In genomic region chr11:63870351-63871197, GRCh38 we compare ENCODE assay signal across 9 cellular contexts. TPM values are rescaled to one million over a fixed set of nuclear protein-coding genes. Genes with fewer than 3 reads are reported as not detected.
A peak's percentile ranks its signal among the peaks of the same experiment; 100 is the strongest.
DNase-seq lines count a peak whose midpoint lies in the region; ATAC-seq and TF ChIP-seq lines count a peak whose summit lies in the region.
"Had no signal": no experiment of that assay in that cellular context is flagged by ENCODE, and none has a peak within 500 bp of the region (broad histone marks: within the 10 kb centered on the region; RNA-seq: fewer than 3 reads in every experiment).

No MANE protein-coding gene starts in this region.

- H3K27ac Mint-ChIP-seq in T-helper 17 cell, result peak overlapping the region; percentile 92

- H3K4me3 ChIP-seq in GM23248, result no peak overlapping the region
- H3K4me3 ChIP-seq in spleen, result peak overlapping the region in 1 of 8 donors; percentile 45

- H3K9me2 ChIP-seq in GM23248 (ENCODE audit: insufficient read depth), result no peaks in the 10 kb centered on the region

- H3K4me2 ChIP-seq in GM23248 (ENCODE audit: unreplicated experiment), result no peak overlapping the region

- H3K4me1 ChIP-seq in GM23248 (ENCODE audit: insufficient read depth), result peaks cover 34% of the 10 kb centered on the region
- peaks cover 55 to 100% (median 93%) of the 10 kb centered on the region in 6 donors for H3K4me1 ChIP-seq in spleen

- DNase-seq in GM23248 (peak; percentile 36), T-helper 17 cell (no peak), fibroblast of gingiva (ENCODE audit: low read depth) (peak; percentile 30), spleen (no peak), GM13976 (ENCODE audit: low spot score) (no peak)
- DNase-seq: kidney glomerular epithelial cell, NCI-H1694 treated with DMSO at 0.1 percent for 48 hours had no signal

- no peak overlapping the region for H2AFZ ChIP-seq in GM23248

- H4K20me1 ChIP-seq in GM23248 (ENCODE audit: insufficient read depth), result peaks cover 16% of the 10 kb centered on the region

- TF ChIP-seq POLR2A in spleen (IDR thresholded peaks at IDR 0.05), result no peak

- no peak for TF ChIP-seq CTCF in spleen (IDR thresholded peaks at IDR 0.05 in 8 of 11, conservative IDR thresholded peaks at IDR 0.05 in 3 of 11)
- no peak for TF ChIP-seq CTCF in GM13976 (IDR thresholded peaks at IDR 0.05; ENCODE audit: borderline replicate concordance, control extremely low read depth, extremely low read depth, insufficient read depth, missing control alignments)

- in situ Hi-C loops in GM23248 (cut with MboI), result no loop called here
- in situ Hi-C loops in GM13976 (cut with MboI; ENCODE audit: low sequenced_read_pairs, unreplicated experiment), result no loop called here

- peak overlapping the region; percentile 25; the same call in 1 of the 2 replicates for H3K9ac ChIP-seq in GM23248

- H3K9me3 ChIP-seq in GM23248 (ENCODE audit: low read depth), result no peaks in the 10 kb centered on the region
- H3K9me3 ChIP-seq in T-helper 17 cell (ENCODE audit: control insufficient read depth, low read length, poor library complexity, severe bottlenecking), result no peaks in the 10 kb centered on the region
- no peaks in the 10 kb centered on the region for H3K9me3 ChIP-seq in spleen

- intact Hi-C loops in spleen (cut with DNase I; ENCODE audit: low total_unique reads), result no loop called here

- H3K27ac ChIP-seq in GM23248 (peak overlapping the region; percentile 17; the same call in 1 of the 2 replicates), spleen (peak overlapping the region in 6 of 8 donors; percentile 47 to 83 (median 65))

- H3K36me3 ChIP-seq in GM23248 (ENCODE audit: low read depth), result no peaks in the 10 kb centered on the region
- H3K36me3 ChIP-seq in spleen, result peaks cover 0 to 38% (median 2%) of the 10 kb centered on the region in 6 donors

- peaks cover 3% of the 10 kb centered on the region for H3K36me3 Mint-ChIP-seq in T-helper 17 cell (ENCODE audit: low read depth)

- peak overlapping the region; percentile 82 for H3K4me3 Mint-ChIP-seq in T-helper 17 cell

- ATAC-seq in T-helper 17 cell, result no peak
- ATAC-seq in HG03571 (IDR thresholded peaks at IDR 0.05; ENCODE audit: unreplicated experiment), result no peak
- ATAC-seq in HG03159 (IDR thresholded peaks at IDR 0.05; ENCODE audit: unreplicated experiment), result no peak

- peaks cover 87% of the 10 kb centered on the region for H3K79me2 ChIP-seq in GM23248 (ENCODE audit: insufficient read depth)

- peaks cover 59% of the 10 kb centered on the region for H3K4me1 Mint-ChIP-seq in T-helper 17 cell

- H3K27me3 ChIP-seq in GM23248 (replicated peaks; ENCODE audit: insufficient read depth) (no peaks in the 10 kb centered on the region), spleen (replicated peaks in 1 of 7) (no peaks in the 10 kb centered on the region)

- WGBS in GM23248 (ENCODE audit: low coverage in 1 of 2, low lambda C conversion rate in 2 of 2, missing lambda C conversion rate in 2 of 2), 2 experiments, result 42 to 43% methylated on average over 15 of the region's 15 CpGs
- WGBS in spleen, 5 donors, result 52 to 66% (median 61%) methylated on average over 15 of the region's 15 CpGs

- no peaks in the 10 kb centered on the region for H3K27me3 Mint-ChIP-seq in T-helper 17 cell

- peaks cover 30% of the 10 kb centered on the region for H3F3A ChIP-seq in GM23248 (ENCODE audit: insufficient read depth)

RNA-seq across cellular contexts. Expression of gene MARK2, which starts 31.7 kb away (rescaled TPM):
- 14.8 and 15.8 TPM in 2 replicates for total RNA-seq in GM23248 (2014; rRNA removed; shearing (Covaris generic))
- polyA plus RNA-seq in GM23248 (2016; fragmentation: Nextera tagmentation; extraction: Ambion mirVana), result 8.6 and 8.9 TPM in 2 replicates
- total RNA-seq in T-helper 17 cell, result 10 to 100 TPM; 44.6 to 53.5 TPM
- 10 to 100 TPM; 41.2 to 67.3 (median 48.6) TPM for total RNA-seq in spleen
- 10 to 100 TPM in 1 of 3 donors, 1 to 10 TPM in 2; 6.9 to 23.3 (median 7.0) TPM for polyA plus RNA-seq in spleen

RNA-seq across cellular contexts. Expression of gene RCOR2, which starts 46.4 kb away (rescaled TPM):
- 0.89 and 1.8 TPM in 2 replicates for total RNA-seq in GM23248 (2014; rRNA removed; shearing (Covaris generic))
- polyA plus RNA-seq in GM23248 (2016; fragmentation: Nextera tagmentation; extraction: Ambion mirVana), result 0.24 TPM in 1 of 2 replicates, not detected in the other
- not detected for total RNA-seq in T-helper 17 cell
- under 1 TPM in 5 of 7 donors, not detected in 2; 0.17 to 0.52 (median 0.26) TPM for total RNA-seq in spleen
- polyA plus RNA-seq in spleen, result under 1 TPM; 0.07 to 0.18 (median 0.10) TPM

RNA-seq across cellular contexts. Expression of gene SPINDOC, which starts 57.3 kb away (rescaled TPM):
- total RNA-seq in GM23248 (2014; rRNA removed; shearing (Covaris generic)), result 10.6 and 15.3 TPM in 2 replicates
- polyA plus RNA-seq in GM23248 (2016; fragmentation: Nextera tagmentation; extraction: Ambion mirVana) (0.30 and 0.86 TPM in 2 replicates), spleen (10 to 100 TPM in 1 of 3 donors, 1 to 10 TPM in 2; 5.1 to 12.9 (median 6.9) TPM)
- total RNA-seq in T-helper 17 cell (1 to 10 TPM; 8.5 to 9.4 TPM), spleen (10 to 100 TPM in 6 of 7 donors, 1 to 10 TPM in 1; 10.0 to 16.8 (median 13.8) TPM)

Comparison
In these comparisons a context has a peak if more than half of its experiments do, and no peak if none do; other contexts are left out.
1. DNase-seq: peak in GM23248 (single experiment) and fibroblast of gingiva (single experiment); none in T-helper 17 cell (0 of 3), spleen (single experiment) and GM13976 (single experiment).